In the genomic region with DNA sequence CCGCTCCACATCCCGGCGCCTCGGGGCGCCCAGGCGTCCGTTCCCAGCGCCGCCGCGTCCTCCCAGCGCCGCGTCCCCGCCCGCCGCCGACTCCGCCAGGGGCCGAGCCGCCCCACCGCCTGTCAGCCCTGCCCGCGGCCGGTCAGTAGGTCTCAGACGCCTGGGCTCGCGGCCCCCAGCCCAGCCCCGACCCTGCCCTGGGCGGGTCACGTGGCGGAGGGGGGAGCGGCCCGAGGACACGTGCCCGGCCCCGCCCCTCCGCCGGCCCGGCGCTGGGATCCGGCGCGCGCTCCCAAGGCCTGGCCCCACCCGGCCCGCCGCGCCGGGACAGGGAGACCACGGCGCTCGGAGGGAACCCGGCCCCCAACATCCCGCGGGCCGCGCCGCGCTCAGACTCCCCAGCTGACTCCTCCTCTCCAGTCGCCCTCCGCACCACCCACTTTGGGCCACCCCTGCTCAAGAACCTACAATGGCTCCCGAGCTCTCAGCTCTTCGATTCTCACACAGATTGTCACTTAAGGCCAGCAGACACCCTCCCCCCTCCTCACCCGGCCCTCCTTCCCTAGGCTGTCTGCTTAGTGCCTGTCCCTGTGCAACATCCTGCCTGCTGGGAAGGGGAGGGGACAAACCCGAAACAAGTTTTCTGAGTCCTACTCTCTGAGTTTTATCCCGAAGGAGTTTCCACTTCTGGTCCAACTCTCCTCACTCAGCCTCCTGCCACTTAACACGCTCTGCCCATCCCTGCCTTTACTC, we compare ENCODE assay signal across 8 cellular contexts. TPM values are rescaled to one million over a fixed set of nuclear protein-coding genes. Genes with fewer than 3 reads are reported as not detected.
A peak's percentile ranks its signal among the peaks of the same experiment; 100 is the strongest.
DNase-seq lines count a peak whose midpoint lies in the region; ATAC-seq and TF ChIP-seq lines count a peak whose summit lies in the region.

A gene with protein sequence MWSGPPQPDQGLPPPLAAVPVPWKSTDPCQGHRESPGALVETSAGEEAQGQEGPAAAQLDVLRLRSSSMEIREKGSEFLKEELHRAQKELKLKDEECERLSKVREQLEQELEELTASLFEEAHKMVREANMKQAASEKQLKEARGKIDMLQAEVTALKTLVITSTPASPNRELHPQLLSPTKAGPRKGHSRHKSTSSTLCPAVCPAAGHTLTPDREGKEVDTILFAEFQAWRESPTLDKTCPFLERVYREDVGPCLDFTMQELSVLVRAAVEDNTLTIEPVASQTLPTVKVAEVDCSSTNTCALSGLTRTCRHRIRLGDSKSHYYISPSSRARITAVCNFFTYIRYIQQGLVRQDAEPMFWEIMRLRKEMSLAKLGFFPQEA (minus strand): TSS at position 210 of the 753 bp plus-strand sequence. CDS start 199 bp downstream, at position 11.

- peak within 1 kb of the TSS; percentile 43 to 52 for H3K4me3 ChIP-seq in left lung

- peak within 1 kb of the TSS; percentile 48 to 53 for H3K27ac ChIP-seq in left lung

- H3K4me1 ChIP-seq in left lung, result peaks cover 1 to 39% of the 10 kb centered on the region in 2 donors

- H3K27me3 ChIP-seq in left lung, result peaks cover 0 to 51% of the 10 kb centered on the region in 2 donors

- H3K27me3 Mint-ChIP-seq in dendritic cell treated with granulocyte-macrophage colony-stimulating factor and Interleukin-4, amounts not matched to agents 40 ng/mL and 50 ng/mL, for 4 days, result peaks cover 65% of the 10 kb centered on the region
- peaks cover 87% of the 10 kb centered on the region for H3K27me3 Mint-ChIP-seq in stimulated activated naive CD8-positive, alpha-beta T cell treated with anti-CD3 and anti-CD28 coated beads, Interleukin-15, amount 100 ng/mL, for 72 hours

- no peaks in the 10 kb centered on the region for H3K9me3 Mint-ChIP-seq in dendritic cell treated with granulocyte-macrophage colony-stimulating factor and Interleukin-4, amounts not matched to agents 40 ng/mL and 50 ng/mL, for 4 days
- H3K9me3 Mint-ChIP-seq in stimulated activated naive CD8-positive, alpha-beta T cell treated with anti-CD3 and anti-CD28 coated beads, Interleukin-15, amount 100 ng/mL, for 72 hours, result no peaks in the 10 kb centered on the region

- peak within 1 kb of the TSS; percentile 83 for H3K4me3 Mint-ChIP-seq in dendritic cell treated with granulocyte-macrophage colony-stimulating factor and Interleukin-4, amounts not matched to agents 40 ng/mL and 50 ng/mL, for 4 days
- H3K4me3 Mint-ChIP-seq in stimulated activated naive CD8-positive, alpha-beta T cell treated with anti-CD3 and anti-CD28 coated beads, Interleukin-15, amount 100 ng/mL, for 72 hours, result peak within 1 kb of the TSS; percentile 73 to 86

- H3K36me3 Mint-ChIP-seq in dendritic cell treated with granulocyte-macrophage colony-stimulating factor and Interleukin-4, amounts not matched to agents 40 ng/mL and 50 ng/mL, for 4 days (ENCODE audit: low read depth), result peaks cover 17% of the 10 kb centered on the region

- H3K4me1 Mint-ChIP-seq in dendritic cell treated with granulocyte-macrophage colony-stimulating factor and Interleukin-4, amounts not matched to agents 40 ng/mL and 50 ng/mL, for 4 days (ENCODE audit: low read depth), result peaks cover 77% of the 10 kb centered on the region
- peaks cover 15% of the 10 kb centered on the region for H3K4me1 Mint-ChIP-seq in stimulated activated naive CD8-positive, alpha-beta T cell treated with anti-CD3 and anti-CD28 coated beads, Interleukin-15, amount 100 ng/mL, for 72 hours

- intact Hi-C loops in dendritic cell treated with granulocyte-macrophage colony-stimulating factor and Interleukin-4, amounts not matched to agents 40 ng/mL and 50 ng/mL, for 4 days (cut with micrococcal nuclease), result no loop called here
- intact Hi-C loops in left lung (cut with DNase I), result no loop called here

- TF ChIP-seq CTCF in left lung (IDR thresholded peaks at IDR 0.05), result no peak

- no peaks in the 10 kb centered on the region for H3K36me3 ChIP-seq in left lung

- peak; percentile 87 for ATAC-seq in left lung
- ATAC-seq in stimulated activated naive CD8-positive, alpha-beta T cell treated with anti-CD3 and anti-CD28 coated beads, Interleukin-15, amount 100 ng/mL, for 72 hours, result peak; percentile 51
- ATAC-seq in HG02870 (IDR thresholded peaks at IDR 0.05; ENCODE audit: unreplicated experiment), result no peak

- peak within 1 kb of the TSS; percentile 83 for H3K27ac Mint-ChIP-seq in dendritic cell treated with granulocyte-macrophage colony-stimulating factor and Interleukin-4, amounts not matched to agents 40 ng/mL and 50 ng/mL, for 4 days
- H3K27ac Mint-ChIP-seq in stimulated activated naive CD8-positive, alpha-beta T cell treated with anti-CD3 and anti-CD28 coated beads, Interleukin-15, amount 100 ng/mL, for 72 hours, result peak within 1 kb of the TSS in 1 of 2 donors; percentile 73

- no peaks in the 10 kb centered on the region for H3K9me3 ChIP-seq in left lung

- peak; percentile 55 for DNase-seq in NCI-H748 (lab: John Stamatoyannopoulos, UW; ENCODE audit: unreplicated experiment)
- no peak for DNase-seq in NCI-H748 treated with DMSO at 0.1 percent for 48 hours (lab: John Stamatoyannopoulos, UW)
- peak; percentile 70 for DNase-seq in RPMI8226
- DNase-seq in left lung, result peak in 1 of 2 donors; percentile 88
- no peak for DNase-seq in stimulated activated naive CD8-positive, alpha-beta T cell treated with anti-CD3 and anti-CD28 coated beads, Interleukin-15, amount 100 ng/mL, for 72 hours
- no peak for DNase-seq in NCI-H1436 treated with DMSO at 0.1 percent for 48 hours (lab: John Stamatoyannopoulos, UW)

RNA-seq across cellular contexts. Expression of the gene that starts here (rescaled TPM):
- 10 to 100 TPM; 10.8 to 13.3 TPM for total RNA-seq in left lung

Comparison
In these comparisons a context has a peak if more than half of its experiments do, and no peak if none do; other contexts are left out.
1. DNase-seq: peak in NCI-H748 (single experiment) and RPMI8226 (single experiment); none in NCI-H748 treated with DMSO at 0.1 percent for 48 hours (single experiment), stimulated activated naive CD8-positive, alpha-beta T cell treated with anti-CD3 and anti-CD28 coated beads, Interleukin-15, amount 100 ng/mL, for 72 hours (0 of 2) and NCI-H1436 treated with DMSO at 0.1 percent for 48 hours (single experiment).